1 cellular context compared by ENCODE assay signal in genomic region chr4:13548984-13549546, GRCh38.
A peak's percentile ranks its signal among the peaks of the same experiment; 100 is the strongest.
TF ChIP-seq lines count a peak whose summit lies in the region.

No MANE protein-coding gene starts in this region.

TF ChIP-seq in HEK293, 187 proteins besides CTCF, POLR2A, EP300 and RAD21 (continued from another document):
- TF ChIP-seq HIC1 (tag by site-specific recombination; IDR thresholded peaks at IDR 0.05) (no peak), ZNF433 (tag by site-specific recombination; IDR thresholded peaks at IDR 0.05; ENCODE audit: low read depth) (no peak), ZBTB20 (tag by site-specific recombination; IDR thresholded peaks at IDR 0.05) (no peak), ZNF169 (tag by site-specific recombination; IDR thresholded peaks at IDR 0.05) (no peak), ZEB2 (tag by site-specific recombination; IDR thresholded peaks at IDR 0.05) (0 out of 2 replicates have a peak, but pooled peaks have one; percentile 20), MYNN (tag by site-specific recombination; IDR thresholded peaks at IDR 0.05; ENCODE audit: borderline replicate concordance) (no peak), ZNF660 (tag by site-specific recombination; IDR thresholded peaks at IDR 0.05) (peak; percentile 68; the same call in 1 of the 2 replicates), ZNF174 (tag by site-specific recombination; IDR thresholded peaks at IDR 0.05) (no peak), OSR2 (tag by site-specific recombination; IDR thresholded peaks at IDR 0.05) (no peak), ZNF354C (tag by site-specific recombination; IDR thresholded peaks at IDR 0.05; ENCODE audit: borderline replicate concordance, low read depth) (no peak), ZNF768 (tag by site-specific recombination; IDR thresholded peaks at IDR 0.05) (no peak), ZNF423 (tag by site-specific recombination; IDR thresholded peaks at IDR 0.05) (no peak), PRDM2 (tag by site-specific recombination; IDR thresholded peaks at IDR 0.05; ENCODE audit: borderline replicate concordance) (no peak), ZBTB21 (tag by site-specific recombination; IDR thresholded peaks at IDR 0.05) (no peak), ZNF473 (tag by site-specific recombination; IDR thresholded peaks at IDR 0.05) (no peak), ZNF514 (tag by site-specific recombination; IDR thresholded peaks at IDR 0.05) (no peak), ZNF571 (tag by site-specific recombination; IDR thresholded peaks at IDR 0.05) (no peak), ZNF600 (tag by site-specific recombination; IDR thresholded peaks at IDR 0.05) (peak; percentile 75), YY2 (tag by site-specific recombination; IDR thresholded peaks at IDR 0.05) (no peak), ZSCAN30 (tag by site-specific recombination; IDR thresholded peaks at IDR 0.05) (peak; percentile 70), ZNF211 (tag by site-specific recombination; IDR thresholded peaks at IDR 0.05; ENCODE audit: low read depth) (no peak), ZNF654 (tag by site-specific recombination; IDR thresholded peaks at IDR 0.05; ENCODE audit: low read depth) (peak; percentile 94), ZNF76 (tag by site-specific recombination; IDR thresholded peaks at IDR 0.05; ENCODE audit: borderline replicate concordance, low read depth) (no peak), ZNF341 (tag by site-specific recombination; IDR thresholded peaks at IDR 0.05; ENCODE audit: low read depth) (no peak), SP3 (tag by site-specific recombination; IDR thresholded peaks at IDR 0.05) (no peak), ZNF184 (tag by site-specific recombination; IDR thresholded peaks at IDR 0.05) (no peak), ZNF19 (tag by site-specific recombination; IDR thresholded peaks at IDR 0.05; ENCODE audit: low read depth) (no peak), ZNF2 (tag by site-specific recombination; IDR thresholded peaks at IDR 0.05) (0 out of 2 replicates have a peak, but pooled peaks have one; percentile 17), GLIS2 (tag by site-specific recombination; IDR thresholded peaks at IDR 0.05) (0 out of 2 replicates have a peak, but pooled peaks have one; percentile 38), KLF10 (tag by site-specific recombination; IDR thresholded peaks at IDR 0.05) (no peak), SP2 (tag by site-specific recombination; IDR thresholded peaks at IDR 0.05) (no peak), AEBP2 (tag by site-specific recombination; IDR thresholded peaks at IDR 0.05; ENCODE audit: borderline replicate concordance) (no peak), ZSCAN4 (tag by site-specific recombination; IDR thresholded peaks at IDR 0.05) (no peak), SCRT1 (tag by site-specific recombination; IDR thresholded peaks at IDR 0.05; ENCODE audit: borderline replicate concordance) (no peak), ZNF837 (tag by site-specific recombination; IDR thresholded peaks at IDR 0.05) (no peak), ZNF561 (tag by site-specific recombination; IDR thresholded peaks at IDR 0.05; ENCODE audit: borderline replicate concordance) (peak; percentile 40; the same call in 1 of the 2 replicates), ZNF280D (tag by site-specific recombination; IDR thresholded peaks at IDR 0.05) (no peak), ZNF629 (tag by site-specific recombination; IDR thresholded peaks at IDR 0.05) (peak; percentile 27; the same call in 1 of the 2 replicates), ZNF426 (tag by site-specific recombination; IDR thresholded peaks at IDR 0.05) (no peak), ZNF391 (tag by site-specific recombination; IDR thresholded peaks at IDR 0.05; ENCODE audit: borderline replicate concordance, low read depth) (no peak), MZF1 (tag by site-specific recombination; IDR thresholded peaks at IDR 0.05; ENCODE audit: borderline replicate concordance) (no peak)
TF ChIP-seq in HEK293: peak in this region for 10.
